In genomic region chr10:79094412-79095175, GRCh38 we compare ENCODE assay signal across 10 cellular contexts. TPM values are rescaled to one million over a fixed set of nuclear protein-coding genes. Genes with fewer than 3 reads are reported as not detected.
DNase-seq lines count a peak whose midpoint lies in the region; TF ChIP-seq lines count a peak whose summit lies in the region.
"Had no signal": no experiment of that assay in that cellular context is flagged by ENCODE, and none has a peak within 500 bp of the region (broad histone marks: within the 10 kb centered on the region; RNA-seq: fewer than 3 reads in every experiment).

No MANE protein-coding gene starts in this region.

- no peak overlapping the region for H3K4me2 ChIP-seq in PC-9

- peaks cover 10% of the 10 kb centered on the region; the same call in 1 of the 2 replicates for H3F3A ChIP-seq in PC-9 (ENCODE audit: insufficient read depth, low read depth)

- CTCF ChIA-PET in RWPE1 (lab: Yijun Ruan, JAX) (interaction anchor here (0.6 kb wide), 1 partner anchor 280 kb away, joined by 3 read pairs; no protein-coding TSS in a partner anchor), PC-9 (lab: Charles Lee) (interaction anchor here (0.6 kb wide), 1 partner anchor 26 kb away, joined by 4 read pairs; no protein-coding TSS in a partner anchor)
- CTCF ChIA-PET in activated naive CD4-positive, alpha-beta T cell treated with anti-CD3 and anti-CD28 coated beads, Interleukin-2, amount 10 ng/mL, durations not matched to agents 7 days and 5 days (lab: Charles Lee), result no interaction called here

- H3K79me2 ChIP-seq in ACC112 (ENCODE audit: control insufficient read depth, insufficient read depth, low read length, unreplicated experiment) (peaks cover 90% of the 10 kb centered on the region), PC-9 (ENCODE audit: low read depth) (peaks cover 91% of the 10 kb centered on the region)

- H3K4me3 ChIP-seq in ACC112 (ENCODE audit: low read depth, low read length), result no peak overlapping the region
- H3K4me3 ChIP-seq in right atrium auricular region, result no peak overlapping the region
- H3K4me3 ChIP-seq in rectal smooth muscle tissue (ENCODE audit: low read length), result no peak overlapping the region
- no peak overlapping the region for H3K4me3 ChIP-seq in WERI-Rb-1 (ENCODE audit: low read depth, low read length)
- H3K4me3 ChIP-seq in HAP-1, result no peak overlapping the region
- H3K4me3 ChIP-seq in PC-9, result no peak overlapping the region

- POLR2A ChIA-PET in RWPE1 (lab: Yijun Ruan, JAX; ENCODE audit: low non-redundant PET), result no interaction called here
- POLR2A ChIA-PET in PC-9 (lab: Charles Lee; ENCODE audit: unreplicated experiment), result no interaction called here

- TF ChIP-seq CTCF in RWPE1 (conservative IDR thresholded peaks at IDR 0.05; ENCODE audit: low read depth), result no peak
- TF ChIP-seq CTCF in right atrium auricular region (IDR thresholded peaks at IDR 0.05), result no peak
- TF ChIP-seq CTCF in WERI-Rb-1 (IDR thresholded peaks at IDR 0.05; ENCODE audit: low read depth, low read length), result no peak
- TF ChIP-seq CTCF in PC-9 (conservative IDR thresholded peaks at IDR 0.05), result no peak

- H3K4me3 Mint-ChIP-seq in activated naive CD4-positive, alpha-beta T cell treated with anti-CD3 and anti-CD28 coated beads, Interleukin-2, amount 10 ng/mL, durations not matched to agents 7 days and 5 days, result no peak overlapping the region

- H3K9me3 Mint-ChIP-seq in activated naive CD4-positive, alpha-beta T cell treated with anti-CD3 and anti-CD28 coated beads, Interleukin-2, amount 10 ng/mL, durations not matched to agents 7 days and 5 days, result no peaks in the 10 kb centered on the region

- no peak overlapping the region for H3K9ac ChIP-seq in rectal smooth muscle tissue (ENCODE audit: low read length)

- H3K27ac Mint-ChIP-seq in activated naive CD4-positive, alpha-beta T cell treated with anti-CD3 and anti-CD28 coated beads, Interleukin-2, amount 10 ng/mL, durations not matched to agents 7 days and 5 days, result no peak overlapping the region

- peaks cover 19% of the 10 kb centered on the region for H3K4me1 Mint-ChIP-seq in activated naive CD4-positive, alpha-beta T cell treated with anti-CD3 and anti-CD28 coated beads, Interleukin-2, amount 10 ng/mL, durations not matched to agents 7 days and 5 days

- no peak for DNase-seq in RWPE1 (ENCODE audit: low spot score)
- no peak for DNase-seq in right atrium auricular region (ENCODE audit: low spot score)
- no peak for DNase-seq in WERI-Rb-1
- DNase-seq in activated naive CD4-positive, alpha-beta T cell treated with anti-CD3 and anti-CD28 coated beads, Interleukin-2, amount 10 ng/mL, durations not matched to agents 7 days and 5 days, result no peak
- DNase-seq in HAP-1 (ENCODE audit: low spot score in 2 of 2), result no peak
- DNase-seq in PC-9, result no peak
- DNase-seq: ACHN; activated CD8-positive, alpha-beta memory T cell treated with anti-CD3 and anti-CD28 coated beads, Interleukin-2, amount 50 U/mL, for 48 hours had no signal

- H3K27ac ChIP-seq in ACC112 (ENCODE audit: low read depth, low read length), result peak overlapping the region; percentile 7; the same call in 1 of the 2 replicates
- peak overlapping the region; percentile 52 for H3K27ac ChIP-seq in RWPE1
- peak overlapping the region; percentile 84 to 87 for H3K27ac ChIP-seq in right atrium auricular region
- peak overlapping the region; percentile 47 for H3K27ac ChIP-seq in rectal smooth muscle tissue (ENCODE audit: low read depth, low read length)
- no peak overlapping the region for H3K27ac ChIP-seq in WERI-Rb-1
- H3K27ac ChIP-seq in PC-9, result no peak overlapping the region

- no peaks in the 10 kb centered on the region for H3K36me3 Mint-ChIP-seq in activated naive CD4-positive, alpha-beta T cell treated with anti-CD3 and anti-CD28 coated beads, Interleukin-2, amount 10 ng/mL, durations not matched to agents 7 days and 5 days

- H2AFZ ChIP-seq in ACC112 (ENCODE audit: low read length, unreplicated experiment) (no peak overlapping the region), PC-9 (no peak overlapping the region)

- in situ Hi-C loops in HAP-1 (cut with MboI; ENCODE audit: low sequenced_read_pairs), result loop anchor here (25.0 kb wide), 1 partner anchor 1057 kb away; the partner anchor contains the start of genes POLR3A and RPS24

- H3K36me3 ChIP-seq in ACC112 (ENCODE audit: insufficient read depth, low read length) (no peaks in the 10 kb centered on the region), right atrium auricular region (no peaks in the 10 kb centered on the region), rectal smooth muscle tissue (ENCODE audit: control insufficient read depth, insufficient read depth, low read length) (no peaks in the 10 kb centered on the region), WERI-Rb-1 (no peaks in the 10 kb centered on the region), HAP-1 (replicated peaks) (no peaks in the 10 kb centered on the region; the same call in 1 of the 2 replicates), PC-9 (ENCODE audit: low read depth) (no peaks in the 10 kb centered on the region)

- no peaks in the 10 kb centered on the region for H3K9me2 ChIP-seq in PC-9 (ENCODE audit: insufficient read depth)

- H3K27me3 Mint-ChIP-seq in activated naive CD4-positive, alpha-beta T cell treated with anti-CD3 and anti-CD28 coated beads, Interleukin-2, amount 10 ng/mL, durations not matched to agents 7 days and 5 days, result peaks cover 6% of the 10 kb centered on the region

- peaks cover 92% of the 10 kb centered on the region for H4K20me1 ChIP-seq in PC-9 (ENCODE audit: insufficient read depth)

- H3K9me3 ChIP-seq in right atrium auricular region, result no peaks in the 10 kb centered on the region
- no peaks in the 10 kb centered on the region for H3K9me3 ChIP-seq in WERI-Rb-1 (ENCODE audit: severe bottlenecking)
- no peaks in the 10 kb centered on the region for H3K9me3 ChIP-seq in HAP-1
- H3K9me3 ChIP-seq in PC-9 (ENCODE audit: insufficient read depth, low read depth), result no peaks in the 10 kb centered on the region

- BruUV-seq in PC-9 (replicated peaks; lab: Mats Ljungman, UMichigan), result no TSS peak

- intact Hi-C loops in PC-9 (cut with micrococcal nuclease; ENCODE audit: unreplicated experiment), result no loop called here

- H3K4me1 ChIP-seq in ACC112 (ENCODE audit: control insufficient read depth, insufficient read depth, low read length, unreplicated experiment) (peaks cover 45% of the 10 kb centered on the region), right atrium auricular region (peaks cover 0 to 100% of the 10 kb centered on the region in 2 donors), rectal smooth muscle tissue (ENCODE audit: control insufficient read depth, insufficient read depth, low read length) (peaks cover 3% of the 10 kb centered on the region), HAP-1 (no peaks in the 10 kb centered on the region; the same call in 1 of the 2 replicates), PC-9 (replicated peaks; ENCODE audit: insufficient read depth) (peaks cover 10% of the 10 kb centered on the region)

- no peaks in the 10 kb centered on the region for H3K27me3 ChIP-seq in ACC112 (ENCODE audit: insufficient read depth, low read length)
- no peaks in the 10 kb centered on the region for H3K27me3 ChIP-seq in right atrium auricular region
- H3K27me3 ChIP-seq in rectal smooth muscle tissue (ENCODE audit: control insufficient read depth, insufficient read depth, low read length), result no peaks in the 10 kb centered on the region
- H3K27me3 ChIP-seq in WERI-Rb-1 (ENCODE audit: insufficient read depth, low read depth, severe bottlenecking), result no peaks in the 10 kb centered on the region
- H3K27me3 ChIP-seq in HAP-1 (ENCODE audit: low read depth), result no peaks in the 10 kb centered on the region
- no peaks in the 10 kb centered on the region for H3K27me3 ChIP-seq in PC-9 (ENCODE audit: insufficient read depth, low read depth)

RNA-seq across cellular contexts. Expression of gene ZMIZ1, which starts 25.8 kb away (rescaled TPM):
- total RNA-seq in right atrium auricular region (10 to 100 TPM; 59.3 to 71.0 TPM), PC-9 (2021) (47.6 and 48.5 TPM in 2 replicates)

Comparison
In these comparisons a context has a peak if more than half of its experiments do, and no peak if none do; other contexts are left out.
1. H3K27ac ChIP-seq: peak in ACC112 (single experiment), RWPE1 (single experiment), right atrium auricular region (2 of 2) and rectal smooth muscle tissue (single experiment); none in WERI-Rb-1 (single experiment) and PC-9 (single experiment).